ENCODE assay signal across 10 cellular contexts in genomic region chr10:11533328-11533781, GRCh38.
DNase-seq lines count a peak whose midpoint lies in the region; ATAC-seq, FAIRE-seq and TF ChIP-seq lines count a peak whose summit lies in the region.
"Had no signal": no experiment of that assay in that cellular context is flagged by ENCODE, and none has a peak within 500 bp of the region (broad histone marks: within the 10 kb centered on the region; RNA-seq: fewer than 3 reads in every experiment).

No MANE protein-coding gene starts in this region.

- H3K9me3 ChIP-seq in small intestine (ENCODE audit: control insufficient read depth, low read depth), result no peaks in the 10 kb centered on the region

- peaks cover 2 to 5% of the 10 kb centered on the region in 2 donors for H3K4me1 ChIP-seq in small intestine (ENCODE audit: control insufficient read depth in 2 of 2, insufficient read depth in 1 of 2, low read depth in 1 of 2, low read length in 1 of 2)

- H3K27ac ChIP-seq in small intestine (ENCODE audit: low read depth in 1 of 2, low read length in 1 of 2), result peak overlapping the region in 1 of 2 donors; percentile 14

- H3K36me3 ChIP-seq in small intestine (ENCODE audit: control insufficient read depth in 2 of 2, insufficient read depth in 2 of 2, low read length in 2 of 2), result no peaks in the 10 kb centered on the region

- FAIRE-seq in RCC 7860 (lab: Jason Lieb, UNC) (no peak), small intestine (lab: Jason Lieb, UNC) (no peak)

- DNase-seq in RCC 7860 (ENCODE audit: low spot score) (peak; percentile 10), fibroblast of villous mesenchyme (ENCODE audit: low read depth) (peak; percentile 88), small intestine (peak; percentile 56), GM10266 (ENCODE audit: extremely low spot score) (no peak)
- no peak for DNase-seq in activated naive CD4-positive, alpha-beta T cell treated with anti-CD3 and anti-CD28 coated beads, Interleukin-2, amount 50 U/mL, for 72 hours (ENCODE audit: low spot score in 2 of 2)
- DNase-seq in activated CD4-positive, alpha-beta T cell treated with anti-CD3 and anti-CD28 coated beads for 36 hours, result no peak
- DNase-seq: natural killer cell had no signal

- ATAC-seq in activated naive CD4-positive, alpha-beta T cell treated with anti-CD3 and anti-CD28 coated beads, Interleukin-2, amount 50 U/mL, for 72 hours, result no peak
- ATAC-seq in HG03460 (IDR thresholded peaks at IDR 0.05; ENCODE audit: unreplicated experiment), result no peak
- ATAC-seq in activated CD4-positive, alpha-beta T cell treated with anti-CD3 and anti-CD28 coated beads for 36 hours, result no peak
- ATAC-seq: natural killer cell had no signal

- H3K4me1 Mint-ChIP-seq in activated CD4-positive, alpha-beta T cell treated with anti-CD3 and anti-CD28 coated beads for 36 hours, result peaks cover 25% of the 10 kb centered on the region

- no peaks in the 10 kb centered on the region for H3K9me3 Mint-ChIP-seq in activated naive CD4-positive, alpha-beta T cell treated with anti-CD3 and anti-CD28 coated beads, Interleukin-2, amount 50 U/mL, for 72 hours
- no peaks in the 10 kb centered on the region for H3K9me3 Mint-ChIP-seq in activated CD4-positive, alpha-beta T cell treated with anti-CD3 and anti-CD28 coated beads for 36 hours (ENCODE audit: low read depth)
- H3K9me3 Mint-ChIP-seq: natural killer cell; stimulated activated naive CD8-positive, alpha-beta T cell treated with anti-CD3 and anti-CD28 coated beads, Interleukin-15, Interleukin-2, amounts not matched to agents 100 ng/mL and 50 ng/mL, for 24 hours had no signal

- peaks cover 5% of the 10 kb centered on the region for H3K27me3 Mint-ChIP-seq in activated CD4-positive, alpha-beta T cell treated with anti-CD3 and anti-CD28 coated beads for 36 hours
- H3K27me3 Mint-ChIP-seq: stimulated activated naive CD8-positive, alpha-beta T cell treated with anti-CD3 and anti-CD28 coated beads, Interleukin-15, Interleukin-2, amounts not matched to agents 100 ng/mL and 50 ng/mL, for 24 hours had no signal

- intact Hi-C loops in activated CD4-positive, alpha-beta T cell treated with anti-CD3 and anti-CD28 coated beads for 36 hours (cut with DNase I, micrococcal nuclease), result no loop called here

- no peaks in the 10 kb centered on the region for H3K27me3 ChIP-seq in small intestine (ENCODE audit: control insufficient read depth in 2 of 2, insufficient read depth in 2 of 2, low read length in 2 of 2)

- CTCF ChIA-PET in activated CD4-positive, alpha-beta T cell treated with anti-CD3 and anti-CD28 coated beads for 36 hours (lab: Charles Lee), result interaction anchor here (0.6 to 1.6 kb wide), 10 partner anchors 8 to 590 kb away, joined by 3 to 6 read pairs (median 3); no protein-coding TSS in a partner anchor

- TF ChIP-seq CTCF in GM12873 (IDR thresholded peaks at IDR 0.05; ENCODE audit: insufficient read depth, low read depth, low read length, missing control alignments), result peak; percentile 63
- TF ChIP-seq CTCF in fibroblast of villous mesenchyme (IDR thresholded peaks at IDR 0.05; ENCODE audit: insufficient read depth, low read depth, low read length), result peak; percentile 47
- TF ChIP-seq CTCF in GM10266 (IDR thresholded peaks at IDR 0.05; ENCODE audit: control insufficient read depth, insufficient read depth, low read depth, missing control alignments), result no peak

- no peak overlapping the region for H3K4me3 ChIP-seq in fibroblast of villous mesenchyme (ENCODE audit: low read depth, low read length)
- H3K4me3 ChIP-seq in small intestine (ENCODE audit: low read depth in 1 of 2, low read length in 2 of 2), result no peak overlapping the region

- H3K36me3 Mint-ChIP-seq in activated naive CD4-positive, alpha-beta T cell treated with anti-CD3 and anti-CD28 coated beads, Interleukin-2, amount 50 U/mL, for 72 hours, result no peaks in the 10 kb centered on the region
- H3K36me3 Mint-ChIP-seq in activated CD4-positive, alpha-beta T cell treated with anti-CD3 and anti-CD28 coated beads for 36 hours (ENCODE audit: low read depth), result no peaks in the 10 kb centered on the region
- H3K36me3 Mint-ChIP-seq: natural killer cell had no signal

- H3K4me3 Mint-ChIP-seq in activated CD4-positive, alpha-beta T cell treated with anti-CD3 and anti-CD28 coated beads for 36 hours, result no peak overlapping the region
- H3K4me3 Mint-ChIP-seq: natural killer cell; stimulated activated naive CD8-positive, alpha-beta T cell treated with anti-CD3 and anti-CD28 coated beads, Interleukin-15, Interleukin-2, amounts not matched to agents 100 ng/mL and 50 ng/mL, for 24 hours had no signal

- no peak overlapping the region for H3K27ac Mint-ChIP-seq in activated naive CD4-positive, alpha-beta T cell treated with anti-CD3 and anti-CD28 coated beads, Interleukin-2, amount 50 U/mL, for 72 hours
- H3K27ac Mint-ChIP-seq in activated CD4-positive, alpha-beta T cell treated with anti-CD3 and anti-CD28 coated beads for 36 hours, result no peak overlapping the region
- H3K27ac Mint-ChIP-seq: natural killer cell; stimulated activated naive CD8-positive, alpha-beta T cell treated with anti-CD3 and anti-CD28 coated beads, Interleukin-15, Interleukin-2, amounts not matched to agents 100 ng/mL and 50 ng/mL, for 24 hours had no signal

- POLR2A ChIA-PET in activated CD4-positive, alpha-beta T cell treated with anti-CD3 and anti-CD28 coated beads for 36 hours (lab: Charles Lee), result no interaction called here

Comparison
In these comparisons a context has a peak if more than half of its experiments do, and no peak if none do; other contexts are left out.
1. DNase-seq: peak in RCC 7860 (single experiment), fibroblast of villous mesenchyme (single experiment) and small intestine (single experiment); none in activated naive CD4-positive, alpha-beta T cell treated with anti-CD3 and anti-CD28 coated beads, Interleukin-2, amount 50 U/mL, for 72 hours (0 of 2), activated CD4-positive, alpha-beta T cell treated with anti-CD3 and anti-CD28 coated beads for 36 hours (single experiment) and GM10266 (single experiment).